In genomic region chr13:73341748-73342147, GRCh38 we compare ENCODE assay signal across 14 cellular contexts.
A peak's percentile ranks its signal among the peaks of the same experiment; 100 is the strongest.
DNase-seq lines count a peak whose midpoint lies in the region; ATAC-seq and TF ChIP-seq lines count a peak whose summit lies in the region.
"Had no signal": no experiment of that assay in that cellular context is flagged by ENCODE, and none has a peak within 500 bp of the region (broad histone marks: within the 10 kb centered on the region; RNA-seq: fewer than 3 reads in every experiment).

No MANE protein-coding gene starts in this region.

- DNase-seq in BJ (ENCODE audit: low read depth) (peak; percentile 54), HT1080 (ENCODE audit: low read depth) (peak; percentile 66), cardiac fibroblast (ENCODE audit: low read depth in 2 of 2) (peak; percentile 34 to 70), kidney tubule cell (ENCODE audit: low spot score) (peak; percentile 72), DMS79 (lab: John Stamatoyannopoulos, UW) (no peak), NCI-H748 treated with DMSO at 0.1 percent for 48 hours (lab: John Stamatoyannopoulos, UW) (no peak)
- DNase-seq: activated T-cell treated with anti-CD3 and anti-CD28 coated beads, Interleukin-2, amount 50 U/mL, for 48 hours; left colon; stimulated activated naive CD4-positive, alpha-beta T cell had no signal

- H3K27me3 ChIP-seq in BJ (ENCODE audit: control insufficient read depth, insufficient read depth, low read length) = no peaks in the 10 kb centered on the region
- H3K27me3 ChIP-seq: esophagus muscularis mucosa, neural progenitor cell had no signal

- CTCF ChIA-PET in BJ (lab: Yijun Ruan, JAX) = interaction anchor here (0.9 kb wide), 1 partner anchor 31 kb away, joined by 3 read pairs; no protein-coding TSS in a partner anchor

- TF ChIP-seq CTCF in BJ (IDR thresholded peaks at IDR 0.05; ENCODE audit: insufficient read depth, low read depth, low read length) (no peak), cardiac fibroblast (IDR thresholded peaks at IDR 0.05; ENCODE audit: low read depth, low read length) (peak; percentile 7)

- H3K36me3 ChIP-seq in BJ (ENCODE audit: control insufficient read depth, insufficient read depth, low read length) = no peaks in the 10 kb centered on the region
- H3K36me3 ChIP-seq: esophagus muscularis mucosa, HAP-1, neural progenitor cell had no signal

- ATAC-seq in GM18873 (IDR thresholded peaks at IDR 0.05; ENCODE audit: low FRiP score, unreplicated experiment) = no peak
- ATAC-seq in HG02973 (IDR thresholded peaks at IDR 0.05; ENCODE audit: unreplicated experiment) = no peak
- ATAC-seq: left colon had no signal

- H3K4me3 ChIP-seq in BJ (ENCODE audit: low read depth, low read length) = no peak overlapping the region
- no peak overlapping the region for H3K4me3 ChIP-seq in cardiac fibroblast (replicated peaks in 1 of 2; ENCODE audit: low read depth in 2 of 2, low read length in 2 of 2)
- H3K4me3 ChIP-seq: esophagus muscularis mucosa, HAP-1, neural progenitor cell had no signal

- POLR2A ChIA-PET in BJ (lab: Charles Lee) = no interaction called here

Comparison
In these comparisons a context has a peak if more than half of its experiments do, and no peak if none do; other contexts are left out.
1. DNase-seq: peak in BJ (single experiment), HT1080 (single experiment), cardiac fibroblast (2 of 2) and kidney tubule cell (single experiment); none in DMS79 (single experiment) and NCI-H748 treated with DMSO at 0.1 percent for 48 hours (single experiment).